Comparison of ENCODE assay signal across 1 cellular context in genomic region chr6:33417903-33418689, GRCh38.
TF ChIP-seq lines count a peak whose summit lies in the region.

Gene CUTA, minus strand, starts transcription at chr6:33418107. Its CDS starts 107 bp downstream, at chr6:33418000.

TF ChIP-seq in HepG2, 621 proteins besides CTCF, POLR2A, EP300 and RAD21 (continued from another document and continues in another):
- TF ChIP-seq AHDC1 (CRISPR knock-in tag; IDR thresholded peaks at IDR 0.05; ENCODE audit: borderline replicate concordance) (peak; percentile 40; the same call in 1 of the 2 replicates), ZNF234 (CRISPR knock-in tag; conservative IDR thresholded peaks at IDR 0.05) (0 out of 2 replicates have a peak, but pooled peaks have one; percentile 65), ZNF432 (CRISPR knock-in tag; IDR thresholded peaks at IDR 0.05; ENCODE audit: borderline replicate concordance) (no peak), SNAPC4 (CRISPR knock-in tag; IDR thresholded peaks at IDR 0.05) (peak; percentile 65), KDM5B (CRISPR knock-in tag; IDR thresholded peaks at IDR 0.05; ENCODE audit: borderline replicate concordance) (peak; percentile 89), ZNF713 (CRISPR knock-in tag; IDR thresholded peaks at IDR 0.05) (0 out of 2 replicates have a peak, but pooled peaks have one; percentile 47), ZBTB39 (CRISPR knock-in tag; IDR thresholded peaks at IDR 0.05) (no peak), ZNF639 (CRISPR knock-in tag; conservative IDR thresholded peaks at IDR 0.05) (peak; percentile 74), ISL2 (CRISPR knock-in tag; IDR thresholded peaks at IDR 0.05) (peak; percentile 71; the same call in 1 of the 2 replicates), MXD4 (CRISPR knock-in tag; IDR thresholded peaks at IDR 0.05) (peak; percentile 89), ZNF770 (CRISPR knock-in tag; IDR thresholded peaks at IDR 0.05) (no peak), PHF20 (CRISPR knock-in tag; IDR thresholded peaks at IDR 0.05) (peak; percentile 91), TCF7 (IDR thresholded peaks at IDR 0.05; ENCODE audit: low read depth) (peak; percentile 28; the same call in 1 of the 2 replicates), MEIS2 (CRISPR knock-in tag; IDR thresholded peaks at IDR 0.05) (peak; percentile 23), ZMYM3 (CRISPR knock-in tag; IDR thresholded peaks at IDR 0.05) (no peak), ZNF616 (CRISPR knock-in tag; IDR thresholded peaks at IDR 0.05; ENCODE audit: low read depth) (no peak), PHF8 (CRISPR knock-in tag; IDR thresholded peaks at IDR 0.05) (peak; percentile 80), GABPA (IDR thresholded peaks at IDR 0.05; ENCODE audit: low read depth, low read length) (no peak), GABPA (CRISPR knock-in tag; IDR thresholded peaks at IDR 0.05; ENCODE audit: low read depth) (peak; percentile 89), ZFX (CRISPR knock-in tag; IDR thresholded peaks at IDR 0.05; ENCODE audit: low read depth) (peak; percentile 84), STAT6 (CRISPR knock-in tag; IDR thresholded peaks at IDR 0.05; ENCODE audit: borderline replicate concordance) (peak; percentile 97; the same call in 1 of the 2 replicates), ZEB1 (IDR thresholded peaks at IDR 0.05; ENCODE audit: insufficient replicate concordance, low read depth) (peak; percentile 63), MYC (CRISPR knock-in tag; IDR thresholded peaks at IDR 0.05; ENCODE audit: borderline replicate concordance) (peak; percentile 94), ZNF24 (IDR thresholded peaks at IDR 0.05) (no peak), ZNF570 (CRISPR knock-in tag; IDR thresholded peaks at IDR 0.05; ENCODE audit: borderline replicate concordance) (no peak), LBX2 (CRISPR knock-in tag; IDR thresholded peaks at IDR 0.05; ENCODE audit: borderline replicate concordance) (peak; percentile 88), ZUFSP (CRISPR knock-in tag; IDR thresholded peaks at IDR 0.05; ENCODE audit: borderline replicate concordance) (no peak), ZNF772 (CRISPR knock-in tag; IDR thresholded peaks at IDR 0.05) (peak; percentile 63), ZNF430 (CRISPR knock-in tag; IDR thresholded peaks at IDR 0.05) (peak; percentile 91)
